In the genomic region with DNA sequence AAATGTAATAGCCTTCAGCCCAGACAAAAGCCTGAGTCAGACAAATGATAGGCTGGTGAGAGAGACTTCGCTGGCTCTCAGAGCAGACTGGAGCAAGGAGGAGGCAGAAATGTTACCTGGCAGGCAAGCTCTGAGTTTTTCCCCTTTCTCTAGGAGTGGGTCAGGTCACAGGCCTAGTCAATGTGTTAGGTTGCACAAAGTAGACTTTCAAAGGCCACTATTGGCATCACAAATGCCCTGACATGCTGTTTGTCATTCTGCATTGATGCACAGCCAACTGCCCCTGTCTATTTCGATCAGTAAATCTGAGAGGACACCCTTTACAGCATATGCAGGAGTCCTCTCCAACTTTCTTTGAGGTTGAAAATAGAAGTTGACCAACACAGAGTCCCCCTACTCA, we compare ENCODE assay signal across 31 cellular contexts.
"Had no signal": no experiment of that assay in that cellular context is flagged by ENCODE, and none has a peak within 500 bp of the region (broad histone marks: within the 10 kb centered on the region; RNA-seq: fewer than 3 reads in every experiment).

No MANE protein-coding gene starts in this region.

- H3K79me2 ChIP-seq: parathyroid adenoma had no signal

- H3K9me3 ChIP-seq: ovary, psoas muscle, suprapubic skin, testis, tibial artery, transverse colon, upper lobe of right lung, uterus had no signal

- H3K4me1 ChIP-seq: parathyroid adenoma, spleen, testis, transverse colon, upper lobe of right lung, uterus had no signal

- H3K27me3 ChIP-seq: neural progenitor cell, ovary, spleen, suprapubic skin, testis, tibial artery, transverse colon, upper lobe of right lung, uterus had no signal

- H3K36me3 ChIP-seq: neural progenitor cell, ovary, tibial artery, transverse colon, upper lobe of right lung, uterus had no signal

- H3K9ac ChIP-seq: neural progenitor cell, parathyroid adenoma had no signal

- ATAC-seq: naive thymus-derived CD8-positive, alpha-beta T cell; natural killer cell treated with Interleukin-12 subunit alpha and Interleukin-12 subunit beta and Interleukin-15 and Interleukin-18, amount 100 ng/mL, for 72 hours; psoas muscle; right cardiac atrium; sciatic nerve; stimulated activated memory B cell treated with anti-CD40 and anti-IgM and Interleukin-4, amounts not matched to agents 10 μg/mL and 1 μg/mL and 100 μg/mL, for 72 hours; stimulated activated naive CD8-positive, alpha-beta T cell treated with anti-CD3 and anti-CD28 coated beads, Interleukin-15, amount 100 ng/mL, for 72 hours; stimulated activated naive CD8-positive, alpha-beta T cell treated with anti-CD3 and anti-CD28 coated beads, Interleukin-15, Interleukin-2, amounts not matched to agents 100 U/mL and 50 U/mL, for 24 hours; upper lobe of right lung had no signal

- H3K27me3 Mint-ChIP-seq: naive thymus-derived CD8-positive, alpha-beta T cell; natural killer cell treated with Interleukin-12 subunit alpha and Interleukin-12 subunit beta and Interleukin-15 and Interleukin-18, amount 100 ng/mL, for 72 hours; progenitor cell of endocrine pancreas; stimulated activated memory B cell treated with anti-CD40 and anti-IgM and Interleukin-4, amounts not matched to agents 10 μg/mL and 1 μg/mL and 100 μg/mL, for 72 hours; stimulated activated naive CD8-positive, alpha-beta T cell treated with anti-CD3 and anti-CD28 coated beads, Interleukin-15, amount 100 ng/mL, for 72 hours; type B pancreatic cell had no signal

- H2AFZ ChIP-seq: neural progenitor cell, parathyroid adenoma had no signal

- DNase-seq: naive thymus-derived CD8-positive, alpha-beta T cell; occipital lobe; ovary; posterior cingulate gyrus; psoas muscle; right cardiac atrium; spleen; stimulated activated CD4-positive, alpha-beta T cell treated with anti-CD3 and anti-CD28 coated beads, Interleukin-12 subunit alpha, Interleukin-12 subunit beta, amount 100 ng/mL, for 4 hours; stimulated activated CD4-positive, alpha-beta T cell treated with anti-CD3 and anti-CD28 coated beads, Interleukin-1b, Interleukin-23, amount 100 ng/mL, for 48 hours; stimulated activated CD4-positive, alpha-beta T cell treated with anti-CD3 and anti-CD28 coated beads, Interleukin-4, amount 100 ng/mL, for 1 hour; stimulated activated CD4-positive, alpha-beta T cell treated with anti-CD3 and anti-CD28 coated beads, Interleukin-4, amount 100 ng/mL, for 4 hours; stimulated activated CD8-positive, alpha-beta memory T cell treated with anti-CD3 and anti-CD28 coated beads, Interleukin-4, amount 100 ng/mL, for 48 hours; stimulated activated naive CD4-positive, alpha-beta T cell; stimulated activated naive CD8-positive, alpha-beta T cell treated with anti-CD3 and anti-CD28 coated beads, Interleukin-15, amount 100 ng/mL, for 72 hours; stimulated activated naive CD8-positive, alpha-beta T cell treated with anti-CD3 and anti-CD28 coated beads, Interleukin-15, Interleukin-2, amounts not matched to agents 100 U/mL and 50 U/mL, for 24 hours; substantia nigra; testis; tibial artery; transverse colon; upper lobe of right lung; uterus had no signal

- H3K4me1 Mint-ChIP-seq: stimulated activated memory B cell treated with anti-CD40 and anti-IgM and Interleukin-4, amounts not matched to agents 10 μg/mL and 1 μg/mL and 100 μg/mL, for 72 hours; stimulated activated naive CD8-positive, alpha-beta T cell treated with anti-CD3 and anti-CD28 coated beads, Interleukin-15, amount 100 ng/mL, for 72 hours had no signal

- H3K4me3 Mint-ChIP-seq: naive thymus-derived CD8-positive, alpha-beta T cell; natural killer cell treated with Interleukin-12 subunit alpha and Interleukin-12 subunit beta and Interleukin-15 and Interleukin-18, amount 100 ng/mL, for 72 hours; neural progenitor cell; stimulated activated memory B cell treated with anti-CD40 and anti-IgM and Interleukin-4, amounts not matched to agents 10 μg/mL and 1 μg/mL and 100 μg/mL, for 72 hours; stimulated activated naive CD8-positive, alpha-beta T cell treated with anti-CD3 and anti-CD28 coated beads, Interleukin-15, amount 100 ng/mL, for 72 hours; type B pancreatic cell had no signal

- H3K4me3 ChIP-seq: neural progenitor cell, ovary, psoas muscle, skin epidermis, smooth muscle cell, spleen, suprapubic skin, testis, tibial artery, transverse colon, upper lobe of right lung, uterus had no signal

- H3K27ac Mint-ChIP-seq: neural progenitor cell; progenitor cell of endocrine pancreas; stimulated activated memory B cell treated with anti-CD40 and anti-IgM and Interleukin-4, amounts not matched to agents 10 μg/mL and 1 μg/mL and 100 μg/mL, for 72 hours; type B pancreatic cell had no signal

- H3K27ac ChIP-seq: neural progenitor cell, ovary, parathyroid adenoma, psoas muscle, spleen, suprapubic skin, testis, tibial artery, transverse colon, upper lobe of right lung, uterus had no signal

- H3K4me2 ChIP-seq: neural progenitor cell, smooth muscle cell had no signal
